Comparison of ENCODE assay signal across 28 cellular contexts in the genomic region with DNA sequence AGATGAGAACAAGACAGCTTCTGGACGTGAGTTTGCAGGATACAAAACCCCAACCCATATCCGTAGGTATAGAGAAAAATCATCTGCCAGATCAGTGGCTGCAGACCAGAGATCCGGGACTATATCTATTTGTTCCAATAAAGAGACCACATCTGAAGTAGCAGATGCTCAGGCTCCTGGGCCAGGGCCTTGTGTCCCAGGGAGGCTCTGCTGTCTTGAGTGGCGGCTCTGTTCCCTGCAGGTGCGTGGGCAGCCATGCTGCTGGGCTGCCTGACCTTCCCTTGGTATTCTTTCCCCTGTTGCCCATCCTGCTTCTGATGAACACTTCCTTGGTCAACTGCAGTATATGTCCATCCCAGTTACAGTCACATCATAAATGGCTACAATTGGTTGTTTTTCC.
"Had no signal": no experiment of that assay in that cellular context is flagged by ENCODE, and none has a peak within 500 bp of the region (broad histone marks: within the 10 kb centered on the region; RNA-seq: fewer than 3 reads in every experiment).

No MANE protein-coding gene starts in this region.

- H3K9me3 Mint-ChIP-seq: activated B cell treated with CpG ODN at 0.5 μM for 24 hours; activated CD4-positive, alpha-beta memory T cell treated with anti-CD3 and anti-CD28 coated beads, Interleukin-2, amount 10 ng/mL, durations not matched to agents 7 days and 5 days; activated CD4-positive, alpha-beta T cell treated with anti-CD3 and anti-CD28 coated beads, Interleukin-2, amount 10 ng/mL, durations not matched to agents 7 days and 5 days; activated naive CD4-positive, alpha-beta T cell treated with anti-CD3 and anti-CD28 coated beads, Interleukin-2, amount 50 U/mL, for 72 hours; activated naive CD8-positive, alpha-beta T cell treated with anti-CD3 and anti-CD28 coated beads, Interleukin-2, amount 50 U/mL, for 24 hours; IgD-negative memory B cell; T-cell had no signal

- ATAC-seq: activated naive CD4-positive, alpha-beta T cell treated with anti-CD3 and anti-CD28 coated beads, Interleukin-2, amount 50 U/mL, for 72 hours; activated naive CD8-positive, alpha-beta T cell treated with anti-CD3 and anti-CD28 coated beads, Interleukin-2, amount 50 U/mL, for 24 hours; body of pancreas; Panc1; Right ventricle myocardium inferior; T-cell had no signal

- H3K27ac ChIP-seq: ascending aorta, body of pancreas, SK-N-MC had no signal

- DNase-seq: activated B cell treated with CpG ODN at 0.5 μM for 24 hours; activated CD4-positive, alpha-beta memory T cell treated with anti-CD3 and anti-CD28 coated beads, Interleukin-2, amount 10 ng/mL, durations not matched to agents 7 days and 5 days; activated CD4-positive, alpha-beta T cell treated with anti-CD3 and anti-CD28 coated beads, Interleukin-2, amount 10 ng/mL, durations not matched to agents 7 days and 5 days; activated naive CD4-positive, alpha-beta T cell treated with Interleukin-2 at 50 U/mL for 16 hours; activated naive CD8-positive, alpha-beta T cell treated with anti-CD3 and anti-CD28 coated beads, Interleukin-2, amount 50 U/mL, for 24 hours; activated T-cell treated with anti-CD3 and anti-CD28 coated beads for 4 hours; amniotic stem cell; body of pancreas; KG1; NCI-H1048; NCI-H1417; NCI-H1930; NCI-H2171; NCI-H226; NCI-H526; NCI-H82; NK-92 treated with Interleukin-12 subunit alpha and Interleukin-12 subunit beta, amount 100 ng/mL, for 24 hours; OCI-M1; RPMI8226; T-cell; T-helper 2 cell; T1000 had no signal

- H3K27me3 ChIP-seq: ascending aorta, body of pancreas had no signal

- H3K4me3 Mint-ChIP-seq: activated B cell treated with CpG ODN at 0.5 μM for 24 hours; activated CD4-positive, alpha-beta memory T cell treated with anti-CD3 and anti-CD28 coated beads, Interleukin-2, amount 10 ng/mL, durations not matched to agents 7 days and 5 days; activated CD4-positive, alpha-beta T cell treated with anti-CD3 and anti-CD28 coated beads, Interleukin-2, amount 10 ng/mL, durations not matched to agents 7 days and 5 days; activated naive CD8-positive, alpha-beta T cell treated with anti-CD3 and anti-CD28 coated beads, Interleukin-2, amount 50 U/mL, for 24 hours; IgD-negative memory B cell; T-cell had no signal

- H3K27ac Mint-ChIP-seq: activated B cell treated with CpG ODN at 0.5 μM for 24 hours; activated CD4-positive, alpha-beta memory T cell treated with anti-CD3 and anti-CD28 coated beads, Interleukin-2, amount 10 ng/mL, durations not matched to agents 7 days and 5 days; activated CD4-positive, alpha-beta T cell treated with anti-CD3 and anti-CD28 coated beads, Interleukin-2, amount 10 ng/mL, durations not matched to agents 7 days and 5 days; activated naive CD4-positive, alpha-beta T cell treated with anti-CD3 and anti-CD28 coated beads, Interleukin-2, amount 50 U/mL, for 72 hours; activated naive CD8-positive, alpha-beta T cell treated with anti-CD3 and anti-CD28 coated beads, Interleukin-2, amount 50 U/mL, for 24 hours; IgD-negative memory B cell; T-cell had no signal

- H3K4me3 ChIP-seq: ascending aorta, body of pancreas, SK-N-MC had no signal

- H3K9me3 ChIP-seq: ascending aorta, body of pancreas had no signal
